Comparison of ENCODE assay signal across 9 cellular contexts in genomic region chr16:27374794-27375499, GRCh38. TPM values are rescaled to one million over a fixed set of nuclear protein-coding genes. Genes with fewer than 3 reads are reported as not detected.
A peak's percentile ranks its signal among the peaks of the same experiment; 100 is the strongest.
DNase-seq lines count a peak whose midpoint lies in the region; ATAC-seq and TF ChIP-seq lines count a peak whose summit lies in the region.
"Had no signal": no experiment of that assay in that cellular context is flagged by ENCODE, and none has a peak within 500 bp of the region (broad histone marks: within the 10 kb centered on the region; RNA-seq: fewer than 3 reads in every experiment).

No MANE protein-coding gene starts in this region.

- no peaks in the 10 kb centered on the region for H3K27me3 ChIP-seq in PC-3 (ENCODE audit: low read length)
- no peaks in the 10 kb centered on the region for H3K27me3 ChIP-seq in psoas muscle (ENCODE audit: insufficient read depth in 3 of 3, low read length in 2 of 3)

- H4K20me1 ChIP-seq in PC-3 (ENCODE audit: low read length): no peaks in the 10 kb centered on the region

- H3K4me1 Mint-ChIP-seq in activated naive CD8-positive, alpha-beta T cell treated with anti-CD3 and anti-CD28 coated beads for 36 hours: peaks cover 25% of the 10 kb centered on the region

- TF ChIP-seq POLR2A in GM19193 (IDR thresholded peaks at IDR 0.05; ENCODE audit: extremely low read depth, insufficient read depth, insufficient read length): peak; percentile 74

- H3K36me3 Mint-ChIP-seq in activated naive CD8-positive, alpha-beta T cell treated with anti-CD3 and anti-CD28 coated beads for 36 hours: peaks cover 16% of the 10 kb centered on the region
- H3K36me3 Mint-ChIP-seq: activated naive CD8-positive, alpha-beta T cell had no signal

- no peak overlapping the region for H3K9ac ChIP-seq in PC-3 (ENCODE audit: low read length)

- H3K4me2 ChIP-seq in PC-3 (ENCODE audit: low read length): no peak overlapping the region

- no peaks in the 10 kb centered on the region for H3K4me1 ChIP-seq in PC-3 (ENCODE audit: insufficient read depth, low read length)
- H3K4me1 ChIP-seq in psoas muscle: no peaks in the 10 kb centered on the region

- BruUV-seq in PC-3 (replicated peaks; lab: Mats Ljungman, UMichigan): no TSS peak

- no peak overlapping the region for H3K4me3 ChIP-seq in PC-3 (ENCODE audit: low read length)
- H3K4me3 ChIP-seq in psoas muscle: no peak overlapping the region

- no peaks in the 10 kb centered on the region for H3F3A ChIP-seq in PC-3 (ENCODE audit: low read length, unreplicated experiment)

- no peak overlapping the region for H2AFZ ChIP-seq in PC-3 (ENCODE audit: low read length)

- H3K27ac ChIP-seq in PC-3 (ENCODE audit: low read length): no peak overlapping the region
- no peak overlapping the region for H3K27ac ChIP-seq in psoas muscle

- DNase-seq in COLO829 (ENCODE audit: low spot score) (peak; percentile 89), PC-3 (peak; percentile 60), left cardiac atrium (peak; percentile 77), psoas muscle (peak; percentile 56 to 74), NCI-H774 (lab: John Stamatoyannopoulos, UW) (no peak)
- DNase-seq in activated naive CD8-positive, alpha-beta T cell treated with anti-CD3 and anti-CD28 coated beads for 36 hours: peak; percentile 58

- H3K79me2 ChIP-seq in PC-3 (ENCODE audit: low read length): no peaks in the 10 kb centered on the region

- intact Hi-C loops in PC-3 (cut with micrococcal nuclease) (no loop called here), left cardiac atrium (cut with DNase I) (no loop called here), psoas muscle (cut with DNase I) (no loop called here)

- POLR2A ChIA-PET in PC-3 (lab: Charles Lee; ENCODE audit: unreplicated experiment): no interaction called here

- CTCF ChIA-PET in PC-3 (lab: Charles Lee): interaction anchor here (0.6 kb wide), 1 partner anchor 60 kb away, joined by 3 read pairs; no protein-coding TSS in a partner anchor

- H3K9me2 ChIP-seq in PC-3 (replicated peaks; ENCODE audit: low read length): no peaks in the 10 kb centered on the region

- ATAC-seq in HG03469 (IDR thresholded peaks at IDR 0.05; ENCODE audit: unreplicated experiment) (peak; percentile 38), PC-3 (peak; percentile 67), left cardiac atrium (peak; percentile 80 to 81), psoas muscle (peak in 3 of 4 donors; percentile 53 to 65 (median 54))

- WGBS in psoas muscle, 3 donors: 22 to 27% (median 23%) methylated on average over 10 of the region's 10 CpGs

- no peaks in the 10 kb centered on the region for H3K9me3 ChIP-seq in PC-3 (ENCODE audit: low read length)
- no peaks in the 10 kb centered on the region for H3K9me3 ChIP-seq in psoas muscle

- no peaks in the 10 kb centered on the region for H3K36me3 ChIP-seq in PC-3 (ENCODE audit: low read depth, low read length)
- H3K36me3 ChIP-seq in psoas muscle (ENCODE audit: insufficient read depth in 1 of 2, low read depth in 1 of 2): no peaks in the 10 kb centered on the region

- H3K27ac Mint-ChIP-seq in activated naive CD8-positive, alpha-beta T cell treated with anti-CD3 and anti-CD28 coated beads for 36 hours: no peak overlapping the region

- peaks cover 12% of the 10 kb centered on the region for H3K9me3 Mint-ChIP-seq in activated naive CD8-positive, alpha-beta T cell treated with anti-CD3 and anti-CD28 coated beads for 36 hours

- no peak overlapping the region for H3K4me3 Mint-ChIP-seq in activated naive CD8-positive, alpha-beta T cell treated with anti-CD3 and anti-CD28 coated beads for 36 hours
- H3K4me3 Mint-ChIP-seq: activated naive CD8-positive, alpha-beta T cell had no signal

- no peaks in the 10 kb centered on the region for H3K27me3 Mint-ChIP-seq in activated naive CD8-positive, alpha-beta T cell treated with anti-CD3 and anti-CD28 coated beads for 36 hours
- H3K27me3 Mint-ChIP-seq: activated naive CD8-positive, alpha-beta T cell had no signal

- TF ChIP-seq CTCF in PC-3 (conservative IDR thresholded peaks at IDR 0.05; ENCODE audit: low read depth, low read length): peak; percentile 53
- peak; percentile 28 for TF ChIP-seq CTCF in psoas muscle (IDR thresholded peaks at IDR 0.05)

RNA-seq across cellular contexts. Expression of gene IL21R, which starts 27.0 kb away (rescaled TPM):
- total RNA-seq in PC-3 (2014; rRNA removed) (0.55 TPM in 1 of 2 replicates, not detected in the other), left cardiac atrium (under 1 TPM; 0.18 to 0.63 TPM), psoas muscle (under 1 TPM in 3 of 4 donors, not detected in 1; 0.08 to 0.15 (median 0.12) TPM)
- 10 to 100 TPM; 99.3 to 99.5 TPM for total RNA-seq in activated naive CD8-positive, alpha-beta T cell treated with anti-CD3 and anti-CD28 coated beads for 36 hours
- polyA plus RNA-seq in psoas muscle: under 1 TPM in 2 of 3 donors, not detected in 1; 0.01 to 0.05 TPM

Comparison
In these comparisons a context has a peak if more than half of its experiments do, and no peak if none do; other contexts are left out.
1. RNA of gene IL21R, which starts 27.0 kb away (total RNA-seq): 99.3 to 99.5 TPM in activated naive CD8-positive, alpha-beta T cell treated with anti-CD3 and anti-CD28 coated beads for 36 hours; 0.18 to 0.63 TPM in left cardiac atrium, 0.55 TPM in PC-3 and 0.08 to 0.15 TPM in psoas muscle; every median in the first group is over 10 times any median in the second.
2. Peak in every context shown above with its lines, with median percentiles within 50 percentile points of each other: ATAC-seq.